Comparison of ENCODE assay signal across 14 cellular contexts in the genomic region with DNA sequence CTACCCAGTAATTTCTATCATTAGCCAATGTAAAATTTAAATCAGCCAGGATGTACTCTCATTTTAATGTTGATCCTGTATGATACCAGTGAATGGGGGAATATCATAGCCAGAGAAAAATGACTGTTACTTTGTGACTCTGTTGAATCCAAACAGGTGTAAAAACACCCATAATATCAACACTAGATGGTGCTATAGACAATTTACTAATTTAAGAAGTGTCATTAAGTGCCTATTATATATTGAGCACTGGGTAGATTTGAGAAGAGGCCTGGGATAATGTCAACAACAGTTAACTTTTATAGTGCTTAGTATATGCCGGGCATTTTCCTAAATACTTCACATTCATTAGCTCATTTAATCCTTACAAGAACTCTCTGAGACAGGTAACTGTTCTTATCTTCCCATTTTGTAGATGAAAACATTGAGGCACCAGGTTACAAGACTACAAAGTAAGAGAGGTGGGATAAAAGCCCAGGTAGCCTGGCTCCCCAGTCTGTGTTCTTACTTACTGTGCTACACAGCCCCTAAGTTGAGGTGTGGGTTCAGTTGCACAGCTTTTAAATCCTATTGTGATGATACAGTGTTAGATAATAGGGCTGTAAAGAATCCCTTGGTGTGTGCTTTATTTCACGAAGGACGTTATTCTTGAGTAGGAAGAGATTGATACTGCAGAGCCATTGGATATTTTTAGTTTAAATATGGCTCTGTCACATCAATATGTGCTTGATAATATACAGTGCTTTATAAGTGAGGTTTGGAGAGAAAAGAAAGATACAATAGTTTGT.
DNase-seq lines count a peak whose midpoint lies in the region; ATAC-seq and TF ChIP-seq lines count a peak whose summit lies in the region.
"Had no signal": no experiment of that assay in that cellular context is flagged by ENCODE, and none has a peak within 500 bp of the region (broad histone marks: within the 10 kb centered on the region; RNA-seq: fewer than 3 reads in every experiment).

No MANE protein-coding gene starts in this region.

- H3F3A ChIP-seq in DOHH2 (ENCODE audit: control insufficient read depth, insufficient read depth) = no peaks in the 10 kb centered on the region
- H3F3A ChIP-seq in GM23338 (replicated peaks; ENCODE audit: low read depth) = no peaks in the 10 kb centered on the region

- no peaks in the 10 kb centered on the region for H3K9me3 ChIP-seq in DOHH2 (ENCODE audit: control insufficient read depth, insufficient read depth, low read length)

- H3K4me3 Mint-ChIP-seq in GM23338 (no peak overlapping the region), mesothelial cell of epicardium (no peak overlapping the region)
- H3K4me3 Mint-ChIP-seq: activated naive CD8-positive, alpha-beta T cell treated with anti-CD3 and anti-CD28 coated beads, Interleukin-2, amount 10 ng/mL, durations not matched to agents 7 days and 5 days; dendritic cell treated with granulocyte-macrophage colony-stimulating factor and Interleukin-4, amounts not matched to agents 40 ng/mL and 50 ng/mL, for 4 days; memory B cell; T-helper 2 cell treated with Interferon-gamma antibody and Interleukin-4, amounts not matched to agents 5 μg/mL and 100 μg/mL, for 36 hours had no signal

- TF ChIP-seq CTCF in DOHH2 (IDR thresholded peaks at IDR 0.05; ENCODE audit: low read depth, low read length, poor library complexity, severe bottlenecking) = peak; percentile 47
- peak in 1 of 2 experiments; percentile 54; a peak in 3 of 4 replicates for TF ChIP-seq CTCF in GM23338 (conservative IDR thresholded peaks at IDR 0.05; ENCODE audit: low read depth in 2 of 2)
- peak; percentile 39; the same call in 1 of the 2 replicates for TF ChIP-seq CTCF in VCaP (conservative IDR thresholded peaks at IDR 0.05)
- no peak for TF ChIP-seq CTCF in mesothelial cell of epicardium (IDR thresholded peaks at IDR 0.05; ENCODE audit: unreplicated experiment)

- no peaks in the 10 kb centered on the region for H3K9me3 Mint-ChIP-seq in GM23338
- H3K9me3 Mint-ChIP-seq in mesothelial cell of epicardium = no peaks in the 10 kb centered on the region
- H3K9me3 Mint-ChIP-seq: activated naive CD8-positive, alpha-beta T cell treated with anti-CD3 and anti-CD28 coated beads, Interleukin-2, amount 10 ng/mL, durations not matched to agents 7 days and 5 days; dendritic cell treated with granulocyte-macrophage colony-stimulating factor and Interleukin-4, amounts not matched to agents 40 ng/mL and 50 ng/mL, for 4 days; memory B cell; T-helper 2 cell treated with Interferon-gamma antibody and Interleukin-4, amounts not matched to agents 5 μg/mL and 100 μg/mL, for 36 hours had no signal

- H3K4me1 ChIP-seq in DOHH2 (ENCODE audit: control insufficient read depth, low read length) (no peaks in the 10 kb centered on the region), GM23338 (ENCODE audit: insufficient read depth) (no peaks in the 10 kb centered on the region)

- H3K36me3 ChIP-seq in DOHH2 (ENCODE audit: control insufficient read depth, low read length) (no peaks in the 10 kb centered on the region), GM23338 (ENCODE audit: insufficient read depth) (no peaks in the 10 kb centered on the region)

- H3K4me3 ChIP-seq in DOHH2 (ENCODE audit: low read length) = no peak overlapping the region
- no peak overlapping the region for H3K4me3 ChIP-seq in GM23338

- no peak overlapping the region for H3K27ac Mint-ChIP-seq in GM23338
- peak overlapping the region; percentile 75 for H3K27ac Mint-ChIP-seq in mesothelial cell of epicardium
- H3K27ac Mint-ChIP-seq: activated naive CD8-positive, alpha-beta T cell treated with anti-CD3 and anti-CD28 coated beads, Interleukin-2, amount 10 ng/mL, durations not matched to agents 7 days and 5 days; dendritic cell treated with granulocyte-macrophage colony-stimulating factor and Interleukin-4, amounts not matched to agents 40 ng/mL and 50 ng/mL, for 4 days; memory B cell; T-helper 2 cell treated with Interferon-gamma antibody and Interleukin-4, amounts not matched to agents 5 μg/mL and 100 μg/mL, for 36 hours had no signal

- H3K9me2 ChIP-seq in DOHH2 (replicated peaks; ENCODE audit: control insufficient read depth, low read length) (no peaks in the 10 kb centered on the region), GM23338 (ENCODE audit: insufficient read depth) (no peaks in the 10 kb centered on the region)

- H3K27me3 Mint-ChIP-seq in GM23338 (ENCODE audit: insufficient read depth, low read depth, poor library complexity) (peaks cover 6% of the 10 kb centered on the region), mesothelial cell of epicardium (ENCODE audit: low read depth) (no peaks in the 10 kb centered on the region)
- H3K27me3 Mint-ChIP-seq: dendritic cell treated with granulocyte-macrophage colony-stimulating factor and Interleukin-4, amounts not matched to agents 40 ng/mL and 50 ng/mL, for 4 days; memory B cell had no signal

- H3K36me3 Mint-ChIP-seq in GM23338 (ENCODE audit: low read depth) (no peaks in the 10 kb centered on the region), mesothelial cell of epicardium (peaks cover 2% of the 10 kb centered on the region)
- H3K36me3 Mint-ChIP-seq: activated naive CD8-positive, alpha-beta T cell treated with anti-CD3 and anti-CD28 coated beads, Interleukin-2, amount 10 ng/mL, durations not matched to agents 7 days and 5 days; memory B cell had no signal

- H3K4me2 ChIP-seq in DOHH2 (ENCODE audit: low read length) (no peak overlapping the region), GM23338 (no peak overlapping the region)

- H3K27ac ChIP-seq in DOHH2 (ENCODE audit: low read depth, low read length) (no peak overlapping the region), GM23338 (ENCODE audit: low read depth) (no peak overlapping the region), VCaP (no peak overlapping the region)

- H4K20me1 ChIP-seq in DOHH2 (ENCODE audit: control insufficient read depth, insufficient read depth, low read depth, low read length) (no peaks in the 10 kb centered on the region), GM23338 (replicated peaks; ENCODE audit: insufficient read depth) (no peaks in the 10 kb centered on the region; the same call in 1 of the 2 replicates)

- H3K4me1 Mint-ChIP-seq in GM23338 (peaks cover 10% of the 10 kb centered on the region), mesothelial cell of epicardium (peaks cover 44% of the 10 kb centered on the region)
- H3K4me1 Mint-ChIP-seq: activated naive CD8-positive, alpha-beta T cell treated with anti-CD3 and anti-CD28 coated beads, Interleukin-2, amount 10 ng/mL, durations not matched to agents 7 days and 5 days; memory B cell had no signal

- ATAC-seq in GM23338 (no peak), GM21723 (IDR thresholded peaks at IDR 0.05; ENCODE audit: unreplicated experiment) (no peak)

- H3K27me3 ChIP-seq in DOHH2 (ENCODE audit: control insufficient read depth, low read length) (peaks cover 2% of the 10 kb centered on the region; the same call in 1 of the 2 replicates), GM23338 (ENCODE audit: insufficient read depth) (no peaks in the 10 kb centered on the region)

- H2AFZ ChIP-seq in GM23338 = no peak overlapping the region

- peak; percentile 37 for DNase-seq in GM23338 (ENCODE audit: low spot score)
- no peak for DNase-seq in mesothelial cell of epicardium (ENCODE audit: low spot score in 2 of 2, unreplicated experiment in 2 of 2)
- DNase-seq in SK-N-DZ (ENCODE audit: low spot score) = no peak
- no peak for DNase-seq in activated naive CD4-positive, alpha-beta T cell treated with anti-CD3 and anti-CD28 coated beads, Interleukin-2, amount 50 U/mL, for 16 hours
- DNase-seq in C1 segment of cervical spinal cord (lab: John Stamatoyannopoulos, UW) = no peak
- DNase-seq: activated naive CD8-positive, alpha-beta T cell treated with anti-CD3 and anti-CD28 coated beads, Interleukin-2, amount 10 ng/mL, durations not matched to agents 7 days and 5 days; NCI-H1436; posterior cingulate gyrus had no signal

- H3K79me2 ChIP-seq in DOHH2 (ENCODE audit: control insufficient read depth, low read length) (no peaks in the 10 kb centered on the region), GM23338 (replicated peaks; ENCODE audit: insufficient read depth) (no peaks in the 10 kb centered on the region)

TF ChIP-seq in GM23338, 12 proteins besides CTCF, POLR2A, EP300 and RAD21 (continues in another document):
- TF ChIP-seq CREB1 (CRISPR knock-in tag; IDR thresholded peaks at IDR 0.05; ENCODE audit: low read depth) (no peak), NANOG (IDR thresholded peaks at IDR 0.05; ENCODE audit: borderline replicate concordance) (no peak), JUNB (IDR thresholded peaks at IDR 0.05; ENCODE audit: unreplicated experiment) (no peak)
